Comparison of ENCODE assay signal across 1 cellular context in the genomic region with DNA sequence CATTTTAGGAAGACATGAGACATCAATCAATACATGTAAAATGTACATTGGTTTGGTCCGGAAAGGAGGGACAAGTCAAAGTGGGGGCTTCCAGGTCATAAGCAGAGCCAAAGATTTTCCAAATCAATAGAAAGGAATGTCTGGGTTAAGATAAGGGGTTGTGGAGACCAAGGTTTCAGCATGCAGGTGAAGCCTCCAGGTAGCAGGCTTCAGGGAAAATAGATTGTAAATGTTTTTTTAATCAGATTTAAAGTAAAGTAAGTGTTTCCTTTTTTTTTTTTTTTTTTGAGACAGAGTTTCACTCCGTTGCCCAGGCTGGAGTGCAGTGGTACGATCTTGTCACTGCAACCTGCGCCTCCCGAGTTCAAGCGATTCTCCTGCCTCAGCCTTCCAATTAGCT.
TF ChIP-seq lines count a peak whose summit lies in the region.

No MANE protein-coding gene starts in this region.

TF ChIP-seq in K562, 482 proteins besides CTCF, POLR2A, EP300 and RAD21:
- TF ChIP-seq, protein P1, sequence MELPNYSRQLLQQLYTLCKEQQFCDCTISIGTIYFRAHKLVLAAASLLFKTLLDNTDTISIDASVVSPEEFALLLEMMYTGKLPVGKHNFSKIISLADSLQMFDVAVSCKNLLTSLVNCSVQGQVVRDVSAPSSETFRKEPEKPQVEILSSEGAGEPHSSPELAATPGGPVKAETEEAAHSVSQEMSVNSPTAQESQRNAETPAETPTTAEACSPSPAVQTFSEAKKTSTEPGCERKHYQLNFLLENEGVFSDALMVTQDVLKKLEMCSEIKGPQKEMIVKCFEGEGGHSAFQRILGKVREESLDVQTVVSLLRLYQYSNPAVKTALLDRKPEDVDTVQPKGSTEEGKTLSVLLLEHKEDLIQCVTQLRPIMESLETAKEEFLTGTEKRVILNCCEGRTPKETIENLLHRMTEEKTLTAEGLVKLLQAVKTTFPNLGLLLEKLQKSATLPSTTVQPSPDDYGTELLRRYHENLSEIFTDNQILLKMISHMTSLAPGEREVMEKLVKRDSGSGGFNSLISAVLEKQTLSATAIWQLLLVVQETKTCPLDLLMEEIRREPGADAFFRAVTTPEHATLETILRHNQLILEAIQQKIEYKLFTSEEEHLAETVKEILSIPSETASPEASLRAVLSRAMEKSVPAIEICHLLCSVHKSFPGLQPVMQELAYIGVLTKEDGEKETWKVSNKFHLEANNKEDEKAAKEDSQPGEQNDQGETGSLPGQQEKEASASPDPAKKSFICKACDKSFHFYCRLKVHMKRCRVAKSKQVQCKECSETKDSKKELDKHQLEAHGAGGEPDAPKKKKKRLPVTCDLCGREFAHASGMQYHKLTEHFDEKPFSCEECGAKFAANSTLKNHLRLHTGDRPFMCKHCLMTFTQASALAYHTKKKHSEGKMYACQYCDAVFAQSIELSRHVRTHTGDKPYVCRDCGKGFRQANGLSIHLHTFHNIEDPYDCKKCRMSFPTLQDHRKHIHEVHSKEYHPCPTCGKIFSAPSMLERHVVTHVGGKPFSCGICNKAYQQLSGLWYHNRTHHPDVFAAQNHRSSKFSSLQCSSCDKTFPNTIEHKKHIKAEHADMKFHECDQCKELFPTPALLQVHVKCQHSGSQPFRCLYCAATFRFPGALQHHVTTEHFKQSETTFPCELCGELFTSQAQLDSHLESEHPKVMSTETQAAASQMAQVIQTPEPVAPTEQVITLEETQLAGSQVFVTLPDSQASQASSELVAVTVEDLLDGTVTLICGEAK (IDR thresholded peaks at IDR 0.05), result no peak
- TF ChIP-seq, protein P1 (CRISPR knock-in tag; IDR thresholded peaks at IDR 0.05), result 0 out of 2 replicates have a peak, but pooled peaks have one; percentile 18
- TF ChIP-seq JUND (IDR thresholded peaks at IDR 0.05; ENCODE audit: borderline replicate concordance, low read depth, low read length) (no peak), JUND (tag; IDR thresholded peaks at IDR 0.05; ENCODE audit: borderline replicate concordance, low read depth, low read length) (no peak)
- TF ChIP-seq, protein P2, sequence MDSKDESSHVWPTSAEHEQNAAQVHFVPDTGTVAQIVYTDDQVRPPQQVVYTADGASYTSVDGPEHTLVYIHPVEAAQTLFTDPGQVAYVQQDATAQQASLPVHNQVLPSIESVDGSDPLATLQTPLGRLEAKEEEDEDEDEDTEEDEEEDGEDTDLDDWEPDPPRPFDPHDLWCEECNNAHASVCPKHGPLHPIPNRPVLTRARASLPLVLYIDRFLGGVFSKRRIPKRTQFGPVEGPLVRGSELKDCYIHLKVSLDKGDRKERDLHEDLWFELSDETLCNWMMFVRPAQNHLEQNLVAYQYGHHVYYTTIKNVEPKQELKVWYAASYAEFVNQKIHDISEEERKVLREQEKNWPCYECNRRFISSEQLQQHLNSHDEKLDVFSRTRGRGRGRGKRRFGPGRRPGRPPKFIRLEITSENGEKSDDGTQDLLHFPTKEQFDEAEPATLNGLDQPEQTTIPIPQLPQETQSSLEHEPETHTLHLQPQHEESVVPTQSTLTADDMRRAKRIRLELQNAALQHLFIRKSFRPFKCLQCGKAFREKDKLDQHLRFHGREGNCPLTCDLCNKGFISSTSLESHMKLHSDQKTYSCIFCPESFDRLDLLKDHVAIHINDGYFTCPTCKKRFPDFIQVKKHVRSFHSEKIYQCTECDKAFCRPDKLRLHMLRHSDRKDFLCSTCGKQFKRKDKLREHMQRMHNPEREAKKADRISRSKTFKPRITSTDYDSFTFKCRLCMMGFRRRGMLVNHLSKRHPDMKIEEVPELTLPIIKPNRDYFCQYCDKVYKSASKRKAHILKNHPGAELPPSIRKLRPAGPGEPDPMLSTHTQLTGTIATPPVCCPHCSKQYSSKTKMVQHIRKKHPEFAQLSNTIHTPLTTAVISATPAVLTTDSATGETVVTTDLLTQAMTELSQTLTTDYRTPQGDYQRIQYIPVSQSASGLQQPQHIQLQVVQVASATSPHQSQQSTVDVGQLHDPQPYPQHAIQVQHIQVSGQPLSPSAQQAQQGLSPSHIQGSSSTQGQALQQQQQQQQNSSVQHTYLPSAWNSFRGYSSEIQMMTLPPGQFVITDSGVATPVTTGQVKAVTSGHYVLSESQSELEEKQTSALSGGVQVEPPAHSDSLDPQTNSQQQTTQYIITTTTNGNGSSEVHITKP (IDR thresholded peaks at IDR 0.05; ENCODE audit: partially characterized antibody), result peak; percentile 68
